12 cellular contexts compared by ENCODE assay signal in genomic region chr3:150449169-150449721, GRCh38. TPM values are rescaled to one million over a fixed set of nuclear protein-coding genes. Genes with fewer than 3 reads are reported as not detected.
A peak's percentile ranks its signal among the peaks of the same experiment; 100 is the strongest.
DNase-seq lines count a peak whose midpoint lies in the region; ATAC-seq, FAIRE-seq and TF ChIP-seq lines count a peak whose summit lies in the region.
"Had no signal": no experiment of that assay in that cellular context is flagged by ENCODE, and none has a peak within 500 bp of the region (broad histone marks: within the 10 kb centered on the region; RNA-seq: fewer than 3 reads in every experiment).

No MANE protein-coding gene starts in this region.

- H4K20me1 ChIP-seq in HepG2 (ENCODE audit: insufficient read depth, low read length), result peaks cover 6% of the 10 kb centered on the region; the same call in 1 of the 2 replicates

- no peaks in the 10 kb centered on the region for H3K27me3 Mint-ChIP-seq in activated T-helper 17 cell treated with anti-CD3 and anti-CD28 coated beads, Interleukin-2, amount 50 U/mL, for 72 hours
- H3K27me3 Mint-ChIP-seq: CD4-positive, alpha-beta T cell had no signal

- DNase-seq in HCEC 1CT, result peak; percentile 89
- peak; percentile 27 for DNase-seq in glomerular endothelial cell (ENCODE audit: extremely low read depth, low read depth, low spot score)
- no peak for DNase-seq in SK-N-DZ (ENCODE audit: low spot score)
- DNase-seq in HepG2 (ENCODE audit: low spot score), result no peak
- DNase-seq in cerebellum (ENCODE audit: low spot score), result no peak
- DNase-seq: CD4-positive, alpha-beta T cell; stimulated activated CD4-positive, alpha-beta T cell treated with anti-CD3 and anti-CD28 coated beads, Interleukin-4, amount 100 ng/mL, for 24 hours had no signal

- no peak for TF ChIP-seq CTCF in HepG2 (CRISPR knock-in tag; IDR thresholded peaks at IDR 0.05)

- H3K4me1 Mint-ChIP-seq in activated T-helper 17 cell treated with anti-CD3 and anti-CD28 coated beads, Interleukin-2, amount 50 U/mL, for 72 hours, result peaks cover 32% of the 10 kb centered on the region

- no peak overlapping the region for H3K9ac ChIP-seq in HepG2 (ENCODE audit: insufficient read depth, low read depth, low read length)

- no peaks in the 10 kb centered on the region for H3K9me3 Mint-ChIP-seq in activated T-helper 17 cell treated with anti-CD3 and anti-CD28 coated beads, Interleukin-2, amount 50 U/mL, for 72 hours
- H3K9me3 Mint-ChIP-seq: CD4-positive, alpha-beta T cell had no signal

- H3K79me2 ChIP-seq in ACC112 (ENCODE audit: control insufficient read depth, insufficient read depth, low read length, unreplicated experiment), result peaks cover 82% of the 10 kb centered on the region
- H3K79me2 ChIP-seq in HepG2 (ENCODE audit: insufficient read depth, low read length), result peaks cover 8% of the 10 kb centered on the region

- peak; percentile 37 for ATAC-seq in activated T-helper 17 cell treated with anti-CD3 and anti-CD28 coated beads, Interleukin-2, amount 50 U/mL, for 72 hours (replicated peaks)
- ATAC-seq in HG03135 (IDR thresholded peaks at IDR 0.05; ENCODE audit: unreplicated experiment) (no peak), HepG2 (no peak)

- CTCF ChIA-PET in HepG2 (lab: Yijun Ruan, JAX; ENCODE audit: low intra/inter-chr PET ratio, low total read pairs), result no interaction called here

- no peak for TF ChIP-seq EP300 in HepG2 (IDR thresholded peaks at IDR 0.05; ENCODE audit: low read depth in 2 of 2, low read length in 2 of 2)
- no peak for TF ChIP-seq EP300 in HepG2 (CRISPR knock-in tag; IDR thresholded peaks at IDR 0.05; ENCODE audit: borderline replicate concordance)

- in situ Hi-C loops in HepG2 (cut with HindIII; ENCODE audit: extremely low pct_ligation_motif_present, low pct_unique_long_range_greater_than_20kb), result no loop called here

- H3K27me3 ChIP-seq in ACC112 (ENCODE audit: insufficient read depth, low read length), result no peaks in the 10 kb centered on the region
- no peaks in the 10 kb centered on the region for H3K27me3 ChIP-seq in HepG2 (ENCODE audit: control insufficient read depth in 1 of 2, insufficient read depth in 2 of 2, low read length in 2 of 2)

- peak overlapping the region; percentile 3 for H3K27ac Mint-ChIP-seq in activated T-helper 17 cell treated with anti-CD3 and anti-CD28 coated beads, Interleukin-2, amount 50 U/mL, for 72 hours
- H3K27ac Mint-ChIP-seq: CD4-positive, alpha-beta T cell had no signal

- H3K4me3 ChIP-seq in ACC112 (ENCODE audit: low read depth, low read length), result peak overlapping the region; percentile 30; the same call in 1 of the 2 replicates
- no peak overlapping the region for H3K4me3 ChIP-seq in HepG2 (replicated peaks in 1 of 3; ENCODE audit: insufficient read depth in 1 of 3, low read depth in 2 of 3, low read length in 3 of 3)
- H3K4me3 ChIP-seq: coronary artery had no signal

- H3K4me2 ChIP-seq in HepG2 (ENCODE audit: low read depth, low read length), result no peak overlapping the region

- no peaks in the 10 kb centered on the region for H3K9me3 ChIP-seq in HepG2 (ENCODE audit: low read length)

- TF ChIP-seq POLR2A in HepG2 (IDR thresholded peaks at IDR 0.05; ENCODE audit: insufficient read depth in 1 of 2, low read depth in 2 of 2, low read length in 2 of 2), result no peak

- intact Hi-C loops in HepG2 (cut with micrococcal nuclease; ENCODE audit: unreplicated experiment), result loop anchor here (5.0 kb wide), 1 partner anchor 37 kb away; no protein-coding TSS in a partner anchor

- no peak overlapping the region for H3K4me3 Mint-ChIP-seq in activated T-helper 17 cell treated with anti-CD3 and anti-CD28 coated beads, Interleukin-2, amount 50 U/mL, for 72 hours
- H3K4me3 Mint-ChIP-seq: CD4-positive, alpha-beta T cell had no signal

- H3K4me1 ChIP-seq in ACC112 (ENCODE audit: control insufficient read depth, insufficient read depth, low read length, unreplicated experiment) (peaks cover 42% of the 10 kb centered on the region), HepG2 (ENCODE audit: insufficient read depth, low read length) (peaks cover 4% of the 10 kb centered on the region; the same call in 1 of the 2 replicates)

- H3K27ac ChIP-seq in ACC112 (ENCODE audit: low read depth, low read length) (peak overlapping the region; percentile 69), HepG2 (ENCODE audit: extremely low read length, insufficient read depth, low read length) (no peak overlapping the region)
- H3K27ac ChIP-seq: coronary artery had no signal

- TF ChIP-seq RAD21 in HepG2 (CRISPR knock-in tag; IDR thresholded peaks at IDR 0.05), result no peak

- POLR2A ChIA-PET in HepG2 (lab: Yijun Ruan, JAX), result no interaction called here

- no peak for FAIRE-seq in HepG2 (lab: Jason Lieb, UNC)
- FAIRE-seq: GM12892 had no signal

- H2AFZ ChIP-seq in ACC112 (ENCODE audit: low read length, unreplicated experiment), result no peak overlapping the region
- H2AFZ ChIP-seq in HepG2 (ENCODE audit: low read length), result no peak overlapping the region

- peaks cover under 1% of the 10 kb centered on the region for H3K36me3 Mint-ChIP-seq in activated T-helper 17 cell treated with anti-CD3 and anti-CD28 coated beads, Interleukin-2, amount 50 U/mL, for 72 hours (ENCODE audit: low read depth)

- H3K36me3 ChIP-seq in ACC112 (ENCODE audit: insufficient read depth, low read length) (peaks cover 3% of the 10 kb centered on the region; the same call in 1 of the 2 replicates), HepG2 (replicated peaks in 1 of 2; ENCODE audit: control insufficient read depth in 1 of 2, insufficient read depth in 2 of 2, low read length in 2 of 2) (no peaks in the 10 kb centered on the region; a peak in 1 of 5 replicates)

- no TSS peak for BruUV-seq in HepG2 (replicated peaks; lab: Mats Ljungman, UMichigan)

TF ChIP-seq in HepG2, 621 proteins besides CTCF, POLR2A, EP300 and RAD21 (continues in another document):
- TF ChIP-seq TMF1 (CRISPR knock-in tag; IDR thresholded peaks at IDR 0.05; ENCODE audit: low read depth) (no peak), ZXDC (CRISPR knock-in tag; IDR thresholded peaks at IDR 0.05) (no peak), NFE2L2 (IDR thresholded peaks at IDR 0.05; ENCODE audit: low read length) (no peak), FOXA3 (CRISPR knock-in tag; IDR thresholded peaks at IDR 0.05) (no peak)

RNA-seq across cellular contexts. Expression of gene TSC22D2, which starts 41.1 kb away (rescaled TPM):
- 10 to 100 TPM; 13.9 to 14.6 TPM for total RNA-seq in activated T-helper 17 cell treated with anti-CD3 and anti-CD28 coated beads, Interleukin-2, amount 50 U/mL, for 72 hours
- 20.7 and 25.9 TPM in 2 replicates for total RNA-seq in glomerular endothelial cell
- 7.1 and 7.5 TPM in 2 replicates for polyA plus RNA-seq in SK-N-DZ (2014; cell fraction: cytosol; rRNA removed)
- polyA plus RNA-seq in SK-N-DZ (2014; cell fraction: nucleus; rRNA removed), result 10.1 and 10.7 TPM in 2 replicates
- 8.2 and 11.5 TPM in 2 replicates for total RNA-seq in HepG2 (2016; rRNA removed; fragmentation: Illumina TruSeq; extraction: Trizol)
- total RNA-seq in HepG2 (2016; cell fraction: cytosol; rRNA removed; fragmentation: Illumina TruSeq; extraction: Trizol; ENCODE audit: low read depth), result 0.79 and 0.81 TPM in 2 replicates
- total RNA-seq in HepG2 (2016; cell fraction: insoluble cytoplasmic fraction; rRNA removed; fragmentation: Illumina TruSeq; extraction: Trizol), result 7.1 and 9.7 TPM in 2 replicates
- total RNA-seq in HepG2 (2016; cell fraction: membrane; rRNA removed; fragmentation: Illumina TruSeq; extraction: Trizol), result 3.6 TPM in 2 replicates
- 16.7 and 18.7 TPM in 2 replicates for total RNA-seq in HepG2 (2016; cell fraction: nucleus; rRNA removed; fragmentation: Illumina TruSeq; extraction: Trizol)
- polyA plus RNA-seq in HepG2 (2011; rRNA removed), result 4.6 and 5.5 TPM in 2 replicates
- 1.6 and 2.1 TPM in 2 replicates for polyA plus RNA-seq in HepG2 (2011; cell fraction: cytosol; rRNA removed)
- polyA plus RNA-seq in HepG2 (2011; cell fraction: nucleus; rRNA removed), result 4.8 and 5.0 TPM in 2 replicates
- polyA plus RNA-seq in HepG2 (2012), result 9.0 and 10.8 TPM in 2 replicates
- 0.38 and 0.61 TPM in 2 replicates for polyA plus RNA-seq in HepG2 (2016; cell fraction: cytosol; fragmentation: Illumina TruSeq; extraction: Trizol; ENCODE audit: low read depth)
- polyA plus RNA-seq in HepG2 (2016; cell fraction: insoluble cytoplasmic fraction; fragmentation: Illumina TruSeq; extraction: Trizol; ENCODE audit: low read depth), result 11.1 and 16.7 TPM in 2 replicates
- 2.5 and 3.1 TPM in 2 replicates for polyA plus RNA-seq in HepG2 (2016; cell fraction: membrane; fragmentation: Illumina TruSeq; extraction: Trizol; ENCODE audit: low read depth)
- 24.7 and 29.1 TPM in 2 replicates for polyA plus RNA-seq in HepG2 (2016; cell fraction: nucleus; fragmentation: Illumina TruSeq; extraction: Trizol; ENCODE audit: insufficient read depth, low read depth)
- polyA minus RNA-seq in HepG2 (2011; rRNA and poly(A)+ RNA removed; ENCODE audit: low replicate concordance), result 5.0 and 13.7 TPM in 2 replicates
- polyA minus RNA-seq in HepG2 (2011; cell fraction: cytosol; rRNA and poly(A)+ RNA removed), result 10.4 and 11.1 TPM in 2 replicates
- polyA minus RNA-seq in HepG2 (2011; cell fraction: nucleus; rRNA and poly(A)+ RNA removed), result 44.8 and 57.3 TPM in 2 replicates
- 39.0 TPM for total RNA-seq in cerebellum

Comparison
In these comparisons a context has a peak if more than half of its experiments do, and no peak if none do; other contexts are left out.
1. DNase-seq: peak in HCEC 1CT (single experiment) and glomerular endothelial cell (single experiment); none in SK-N-DZ (single experiment), HepG2 (single experiment) and cerebellum (single experiment).